ENCODE assay signal across 1 cellular context in genomic region chr3:51094838-51095237, GRCh38.
TF ChIP-seq lines count a peak whose summit lies in the region.

No MANE protein-coding gene starts in this region.

TF ChIP-seq in HepG2, 621 proteins besides CTCF, POLR2A, EP300 and RAD21 (continued from another document):
- peak; percentile 60 for TF ChIP-seq CEBPG (CRISPR knock-in tag; IDR thresholded peaks at IDR 0.05)
- 0 out of 2 replicates have a peak, but pooled peaks have one; percentile 19 for TF ChIP-seq FOXA1 (IDR thresholded peaks at IDR 0.05)
- TF ChIP-seq FOXA1 (CRISPR knock-in tag; IDR thresholded peaks at IDR 0.05) = 0 out of 2 replicates have a peak, but pooled peaks have one; percentile 30
TF ChIP-seq in HepG2: peak in this region for 16; not testable (repeated sequence) for 605.
